Comparison of ENCODE assay signal across 26 cellular contexts in genomic region chr10:36003688-36004087, GRCh38.
"Had no signal": no experiment of that assay in that cellular context is flagged by ENCODE, and none has a peak within 500 bp of the region (broad histone marks: within the 10 kb centered on the region; RNA-seq: fewer than 3 reads in every experiment).

No MANE protein-coding gene starts in this region.

- ATAC-seq: mucosa of descending colon; naive thymus-derived CD4-positive, alpha-beta T cell; psoas muscle; stimulated activated naive B cell treated with anti-CD40 and anti-IgM and Interleukin-4, amounts not matched to agents 10 μg/mL and 1 μg/mL and 100 μg/mL, for 72 hours; stimulated activated naive CD8-positive, alpha-beta T cell treated with anti-CD3 and anti-CD28 coated beads, Interleukin-15, Interleukin-2, amounts not matched to agents 100 U/mL and 50 U/mL, for 24 hours had no signal

- H3K36me3 Mint-ChIP-seq: naive thymus-derived CD4-positive, alpha-beta T cell; neural progenitor cell; stimulated activated naive B cell treated with anti-CD40 and anti-IgM and Interleukin-4, amounts not matched to agents 10 μg/mL and 1 μg/mL and 100 μg/mL, for 72 hours had no signal

- H3K27me3 Mint-ChIP-seq: naive thymus-derived CD4-positive, alpha-beta T cell; stimulated activated naive B cell treated with anti-CD40 and anti-IgM and Interleukin-4, amounts not matched to agents 10 μg/mL and 1 μg/mL and 100 μg/mL, for 72 hours had no signal

- H3K9me3 ChIP-seq: mucosa of descending colon, psoas muscle, right atrium auricular region, right lobe of liver, stomach, testis, tibial artery, uterus had no signal

- H3K4me2 ChIP-seq: hepatocyte, neural progenitor cell, smooth muscle cell had no signal

- H3K27ac Mint-ChIP-seq: naive thymus-derived CD4-positive, alpha-beta T cell; nephron progenitor cell; neural progenitor cell; stimulated activated naive B cell treated with anti-CD40 and anti-IgM and Interleukin-4, amounts not matched to agents 10 μg/mL and 1 μg/mL and 100 μg/mL, for 72 hours had no signal

- H3K27me3 ChIP-seq: heart right ventricle, hepatocyte, neural progenitor cell, right atrium auricular region, right lobe of liver, stomach, testis, tibial artery, uterus had no signal

- H3K4me1 ChIP-seq: neural progenitor cell, parathyroid adenoma, psoas muscle, right lobe of liver, stomach, testis, tibial artery, uterus had no signal

- H3K4me3 ChIP-seq: heart right ventricle, hepatocyte, left ventricle myocardium inferior, lung, mucosa of descending colon, neural progenitor cell, psoas muscle, right atrium auricular region, right lobe of liver, smooth muscle cell, stomach, testis, tibial artery, uterus had no signal

- H3K36me3 ChIP-seq: heart right ventricle, left ventricle myocardium inferior, neural progenitor cell, right atrium auricular region, right lobe of liver, stomach, tibial artery, uterus had no signal

- H3K4me3 Mint-ChIP-seq: naive thymus-derived CD4-positive, alpha-beta T cell; nephron progenitor cell; neural progenitor cell; stimulated activated naive B cell treated with anti-CD40 and anti-IgM and Interleukin-4, amounts not matched to agents 10 μg/mL and 1 μg/mL and 100 μg/mL, for 72 hours had no signal

- H3K4me1 Mint-ChIP-seq: naive thymus-derived CD4-positive, alpha-beta T cell; nephron progenitor cell; neural progenitor cell; stimulated activated naive B cell treated with anti-CD40 and anti-IgM and Interleukin-4, amounts not matched to agents 10 μg/mL and 1 μg/mL and 100 μg/mL, for 72 hours had no signal

- H3K27ac ChIP-seq: heart right ventricle, hepatocyte, left ventricle myocardium inferior, neural progenitor cell, parathyroid adenoma, psoas muscle, right atrium auricular region, right lobe of liver, stomach, testis, tibial artery, uterus had no signal

- H3K9ac ChIP-seq: neural progenitor cell, parathyroid adenoma had no signal

- H2AFZ ChIP-seq: hepatocyte, neural progenitor cell, parathyroid adenoma had no signal

- DNase-seq: heart right ventricle; islet precursor cell; midbrain; naive thymus-derived CD4-positive, alpha-beta T cell; nephron progenitor cell; psoas muscle; right lobe of liver; stimulated activated CD4-positive, alpha-beta T cell treated with anti-CD3 and anti-CD28 coated beads, Interleukin-1b, Interleukin-23, amount 100 ng/mL, for 48 hours; stimulated activated CD4-positive, alpha-beta T cell treated with anti-CD3 and anti-CD28 coated beads, Interleukin-2, amount 100 ng/mL, for 48 hours; stimulated activated CD4-positive, alpha-beta T cell treated with anti-CD3 and anti-CD28 coated beads, Interleukin-4, amount 100 ng/mL, for 4 hours; stimulated activated CD8-positive, alpha-beta memory T cell treated with anti-CD3 and anti-CD28 coated beads, Interleukin-4, amount 100 ng/mL, for 48 hours; stimulated activated naive B cell treated with anti-CD40 and anti-IgM and Interleukin-4, amounts not matched to agents 10 μg/mL and 1 μg/mL and 100 μg/mL, for 72 hours; stimulated activated naive CD8-positive, alpha-beta T cell treated with anti-CD3 and anti-CD28 coated beads, Interleukin-15, Interleukin-2, amounts not matched to agents 100 U/mL and 50 U/mL, for 24 hours; stomach; testis; tibial artery; trophoblast cell; uterus had no signal
